38 cellular contexts compared by ENCODE assay signal in the genomic region with DNA sequence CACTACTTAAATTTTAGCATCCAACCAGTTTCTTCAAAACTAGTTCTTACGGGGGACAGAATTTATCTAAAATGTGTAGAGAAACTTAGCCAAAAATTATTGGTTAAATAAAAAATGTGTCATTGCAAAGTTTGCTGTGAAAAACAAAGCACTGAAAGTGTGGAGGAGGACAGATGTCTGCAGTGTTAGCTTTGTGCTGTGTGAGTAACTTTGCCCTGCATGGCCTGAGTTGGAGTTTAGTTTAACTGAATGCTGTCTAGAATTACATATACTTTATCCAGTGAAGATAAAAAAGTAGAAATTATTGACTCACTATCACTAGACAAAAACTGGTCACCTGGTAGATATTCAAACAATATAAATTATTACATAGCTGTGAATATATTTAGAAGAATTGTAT.
"Had no signal": no experiment of that assay in that cellular context is flagged by ENCODE, and none has a peak within 500 bp of the region (broad histone marks: within the 10 kb centered on the region; RNA-seq: fewer than 3 reads in every experiment).

No MANE protein-coding gene starts in this region.

- H3K4me1 ChIP-seq: adrenal gland, ascending aorta, body of pancreas, breast epithelium had no signal

- H3K4me1 Mint-ChIP-seq: activated naive CD4-positive, alpha-beta T cell treated with anti-CD3 and anti-CD28 coated beads, Interleukin-2, amount 10 ng/mL, durations not matched to agents 7 days and 5 days; activated naive CD4-positive, alpha-beta T cell treated with anti-CD3 and anti-CD28 coated beads, Interleukin-2, amount 50 U/mL, for 24 hours; activated naive CD8-positive, alpha-beta T cell treated with anti-CD3 and anti-CD28 coated beads for 36 hours; activated naive CD8-positive, alpha-beta T cell treated with anti-CD3 and anti-CD28 coated beads, Interleukin-2, amount 10 ng/mL, durations not matched to agents 7 days and 5 days; activated naive CD8-positive, alpha-beta T cell treated with anti-CD3 and anti-CD28 coated beads, Interleukin-2, amount 50 U/mL, for 24 hours; activated T-helper 17 cell treated with anti-CD3 and anti-CD28 coated beads, Interleukin-2, amount 50 U/mL, for 72 hours; brain; central memory CD8-positive, alpha-beta T cell had no signal

- H3K27me3 Mint-ChIP-seq: activated naive CD4-positive, alpha-beta T cell treated with anti-CD3 and anti-CD28 coated beads, Interleukin-2, amount 10 ng/mL, durations not matched to agents 7 days and 5 days; activated naive CD4-positive, alpha-beta T cell treated with anti-CD3 and anti-CD28 coated beads, Interleukin-2, amount 50 U/mL, for 24 hours; activated naive CD8-positive, alpha-beta T cell; activated naive CD8-positive, alpha-beta T cell treated with anti-CD3 and anti-CD28 coated beads for 36 hours; activated naive CD8-positive, alpha-beta T cell treated with anti-CD3 and anti-CD28 coated beads, Interleukin-2, amount 10 ng/mL, durations not matched to agents 7 days and 5 days; activated naive CD8-positive, alpha-beta T cell treated with anti-CD3 and anti-CD28 coated beads, Interleukin-2, amount 50 U/mL, for 24 hours; activated T-cell treated with anti-CD3 and anti-CD28 coated beads, Interleukin-2, amount 50 U/mL, for 24 hours; activated T-helper 17 cell treated with anti-CD3 and anti-CD28 coated beads, Interleukin-2, amount 50 U/mL, for 72 hours; central memory CD8-positive, alpha-beta T cell had no signal

- H3K36me3 Mint-ChIP-seq: activated naive CD4-positive, alpha-beta T cell treated with anti-CD3 and anti-CD28 coated beads, Interleukin-2, amount 10 ng/mL, durations not matched to agents 7 days and 5 days; activated naive CD4-positive, alpha-beta T cell treated with anti-CD3 and anti-CD28 coated beads, Interleukin-2, amount 50 U/mL, for 24 hours; activated naive CD4-positive, alpha-beta T cell treated with anti-CD3 and anti-CD28 coated beads, Interleukin-2, amount 50 U/mL, for 72 hours; activated naive CD8-positive, alpha-beta T cell; activated naive CD8-positive, alpha-beta T cell treated with anti-CD3 and anti-CD28 coated beads for 36 hours; activated naive CD8-positive, alpha-beta T cell treated with anti-CD3 and anti-CD28 coated beads, Interleukin-2, amount 10 ng/mL, durations not matched to agents 7 days and 5 days; brain had no signal

- ATAC-seq: activated naive CD4-positive, alpha-beta T cell treated with anti-CD3 and anti-CD28 coated beads, Interleukin-2, amount 50 U/mL, for 72 hours; activated naive CD8-positive, alpha-beta T cell treated with anti-CD3 and anti-CD28 coated beads, Interleukin-2, amount 50 U/mL, for 24 hours; activated T-cell treated with anti-CD3 and anti-CD28 coated beads, Interleukin-2, amount 50 U/mL, for 4 hours; activated T-cell treated with anti-CD3 and anti-CD28 coated beads, Interleukin-2, amount 50 U/mL, for 72 hours; activated T-helper 17 cell treated with anti-CD3 and anti-CD28 coated beads, Interleukin-2, amount 50 U/mL, for 72 hours; body of pancreas had no signal

- FAIRE-seq: astrocyte, bronchial epithelial cell had no signal

- H3K27me3 ChIP-seq: adrenal gland, ascending aorta, body of pancreas, brain microvascular endothelial cell, breast epithelium, cardiac muscle cell had no signal

- DNase-seq: activated effector memory CD4-positive, alpha-beta T cell treated with anti-CD3 and anti-CD28 coated beads, Interleukin-2, amount 50 U/mL, for 16 hours; activated effector memory CD4-positive, alpha-beta T cell treated with Interleukin-2 at 50 U/mL for 16 hours; activated gamma-delta T cell; activated gamma-delta T cell treated with Interleukin-2 at 50 U/mL for 16 hours; activated naive CD4-positive, alpha-beta T cell; activated naive CD4-positive, alpha-beta T cell treated with anti-CD3 and anti-CD28 coated beads, Interleukin-2, amount 10 ng/mL, durations not matched to agents 7 days and 5 days; activated naive CD4-positive, alpha-beta T cell treated with anti-CD3 and anti-CD28 coated beads, Interleukin-2, amount 50 U/mL, for 16 hours; activated naive CD4-positive, alpha-beta T cell treated with Interleukin-2 at 50 U/mL for 16 hours; activated naive CD8-positive, alpha-beta T cell treated with anti-CD3 and anti-CD28 coated beads for 36 hours; activated naive CD8-positive, alpha-beta T cell treated with anti-CD3 and anti-CD28 coated beads, Interleukin-2, amount 10 ng/mL, durations not matched to agents 7 days and 5 days; activated T-cell treated with anti-CD3 and anti-CD28 coated beads, Interleukin-2, amount 50 U/mL, for 1 hour; activated T-cell treated with anti-CD3 and anti-CD28 coated beads, Interleukin-2, amount 50 U/mL, for 24 hours; activated T-cell treated with anti-CD3 and anti-CD28 coated beads, Interleukin-2, amount 50 U/mL, for 4 hours; activated T-cell treated with anti-CD3 and anti-CD28 coated beads, Interleukin-2, amount 50 U/mL, for 48 hours; activated T-cell treated with anti-CD3 and anti-CD28 coated beads, Interleukin-2, amount 50 U/mL, for 72 hours; adrenal gland; amniotic stem cell; anterior cingulate cortex; aorta; body of pancreas; brain microvascular endothelial cell; central memory CD4-positive, alpha-beta T cell; cerebellar nuclear complex had no signal

- H3K36me3 ChIP-seq: adrenal gland, ascending aorta, brain microvascular endothelial cell, breast epithelium, cardiac muscle cell had no signal

- H3K9me3 Mint-ChIP-seq: activated naive CD4-positive, alpha-beta T cell treated with anti-CD3 and anti-CD28 coated beads for 36 hours; activated naive CD4-positive, alpha-beta T cell treated with anti-CD3 and anti-CD28 coated beads, Interleukin-2, amount 10 ng/mL, durations not matched to agents 7 days and 5 days; activated naive CD8-positive, alpha-beta T cell treated with anti-CD3 and anti-CD28 coated beads for 36 hours; activated naive CD8-positive, alpha-beta T cell treated with anti-CD3 and anti-CD28 coated beads, Interleukin-2, amount 10 ng/mL, durations not matched to agents 7 days and 5 days; activated T-cell treated with anti-CD3 and anti-CD28 coated beads, Interleukin-2, amount 50 U/mL, for 4 hours; activated T-helper 1 cell treated with anti-CD3 and anti-CD28 coated beads, Interleukin-12 subunit alpha, Interleukin-12 subunit beta, Interleukin-2, Interleukin-4 antibody, amounts not matched to agents 30 ng/mL and 10 ng/mL and 1 ng/mL, durations not matched to agents 14 hours and 24 hours and 36 hours; activated T-helper 2 cell treated with anti-CD3 and anti-CD28 coated beads, Interferon-gamma antibody, Interleukin-2, Interleukin-4, amounts not matched to agents 10 μg/mL and 5 μg/mL and 100 μg/mL, durations not matched to agents 14 hours and 24 hours and 36 hours had no signal

- H3K9me3 ChIP-seq: adrenal gland, ascending aorta, body of pancreas, breast epithelium had no signal

- H3K27ac Mint-ChIP-seq: activated naive CD4-positive, alpha-beta T cell treated with anti-CD3 and anti-CD28 coated beads for 36 hours; activated naive CD4-positive, alpha-beta T cell treated with anti-CD3 and anti-CD28 coated beads, Interleukin-2, amount 10 ng/mL, durations not matched to agents 7 days and 5 days; activated naive CD4-positive, alpha-beta T cell treated with anti-CD3 and anti-CD28 coated beads, Interleukin-2, amount 50 U/mL, for 24 hours; activated naive CD4-positive, alpha-beta T cell treated with anti-CD3 and anti-CD28 coated beads, Interleukin-2, amount 50 U/mL, for 72 hours; activated naive CD8-positive, alpha-beta T cell; activated naive CD8-positive, alpha-beta T cell treated with anti-CD3 and anti-CD28 coated beads for 36 hours; activated naive CD8-positive, alpha-beta T cell treated with anti-CD3 and anti-CD28 coated beads, Interleukin-2, amount 10 ng/mL, durations not matched to agents 7 days and 5 days; activated naive CD8-positive, alpha-beta T cell treated with anti-CD3 and anti-CD28 coated beads, Interleukin-2, amount 50 U/mL, for 24 hours; activated T-cell treated with anti-CD3 and anti-CD28 coated beads, Interleukin-2, amount 50 U/mL, for 24 hours; activated T-cell treated with anti-CD3 and anti-CD28 coated beads, Interleukin-2, amount 50 U/mL, for 72 hours; activated T-helper 1 cell treated with anti-CD3 and anti-CD28 coated beads, Interleukin-12 subunit alpha, Interleukin-12 subunit beta, Interleukin-2, Interleukin-4 antibody, amounts not matched to agents 30 ng/mL and 10 ng/mL and 1 ng/mL, durations not matched to agents 14 hours and 24 hours and 36 hours; activated T-helper 17 cell treated with anti-CD3 and anti-CD28 coated beads, Interleukin-2, amount 50 U/mL, for 72 hours; activated T-helper 2 cell treated with anti-CD3 and anti-CD28 coated beads, Interferon-gamma antibody, Interleukin-2, Interleukin-4, amounts not matched to agents 10 μg/mL and 5 μg/mL and 100 μg/mL, durations not matched to agents 14 hours and 24 hours and 36 hours; brain had no signal

- H3K4me3 Mint-ChIP-seq: activated naive CD4-positive, alpha-beta T cell treated with anti-CD3 and anti-CD28 coated beads for 36 hours; activated naive CD4-positive, alpha-beta T cell treated with anti-CD3 and anti-CD28 coated beads, Interleukin-2, amount 10 ng/mL, durations not matched to agents 7 days and 5 days; activated naive CD4-positive, alpha-beta T cell treated with anti-CD3 and anti-CD28 coated beads, Interleukin-2, amount 50 U/mL, for 24 hours; activated naive CD8-positive, alpha-beta T cell; activated naive CD8-positive, alpha-beta T cell treated with anti-CD3 and anti-CD28 coated beads for 36 hours; activated naive CD8-positive, alpha-beta T cell treated with anti-CD3 and anti-CD28 coated beads, Interleukin-2, amount 10 ng/mL, durations not matched to agents 7 days and 5 days; activated naive CD8-positive, alpha-beta T cell treated with anti-CD3 and anti-CD28 coated beads, Interleukin-2, amount 50 U/mL, for 24 hours; activated T-cell treated with anti-CD3 and anti-CD28 coated beads, Interleukin-2, amount 50 U/mL, for 24 hours; activated T-cell treated with anti-CD3 and anti-CD28 coated beads, Interleukin-2, amount 50 U/mL, for 4 hours; activated T-cell treated with anti-CD3 and anti-CD28 coated beads, Interleukin-2, amount 50 U/mL, for 72 hours; activated T-helper 1 cell treated with anti-CD3 and anti-CD28 coated beads, Interleukin-12 subunit alpha, Interleukin-12 subunit beta, Interleukin-2, Interleukin-4 antibody, amounts not matched to agents 30 ng/mL and 10 ng/mL and 1 ng/mL, durations not matched to agents 14 hours and 24 hours and 36 hours; activated T-helper 17 cell treated with anti-CD3 and anti-CD28 coated beads, Interleukin-2, amount 50 U/mL, for 72 hours; brain; central memory CD8-positive, alpha-beta T cell had no signal

- H3K4me3 ChIP-seq: adrenal gland, ascending aorta, body of pancreas, breast epithelium, cardiac muscle cell had no signal

- H3K27ac ChIP-seq: adrenal gland, ascending aorta, body of pancreas, brain microvascular endothelial cell, breast epithelium, cardiac muscle cell had no signal
